In genomic region chr5:59600153-59600552, GRCh38 we compare ENCODE assay signal across 35 cellular contexts.
"Had no signal": no experiment of that assay in that cellular context is flagged by ENCODE, and none has a peak within 500 bp of the region (broad histone marks: within the 10 kb centered on the region; RNA-seq: fewer than 3 reads in every experiment).

No MANE protein-coding gene starts in this region.

- H3K9me3 Mint-ChIP-seq: activated CD4-positive, alpha-beta memory T cell treated with anti-CD3 and anti-CD28 coated beads, Interleukin-2, amount 10 ng/mL, durations not matched to agents 7 days and 5 days; activated naive CD4-positive, alpha-beta T cell treated with anti-CD3 and anti-CD28 coated beads, Interleukin-2, amount 10 ng/mL, durations not matched to agents 7 days and 5 days; activated naive CD4-positive, alpha-beta T cell treated with anti-CD3 and anti-CD28 coated beads, Interleukin-2, amount 50 U/mL, for 24 hours; activated naive CD8-positive, alpha-beta T cell treated with anti-CD3 and anti-CD28 coated beads, Interleukin-2, amount 10 ng/mL, durations not matched to agents 7 days and 5 days; activated T-cell treated with anti-CD3 and anti-CD28 coated beads, Interleukin-2, amount 50 U/mL, for 24 hours; activated T-helper 2 cell treated with anti-CD3 and anti-CD28 coated beads, Interferon-gamma antibody, Interleukin-2, Interleukin-4, amounts not matched to agents 10 μg/mL and 5 μg/mL and 100 μg/mL, durations not matched to agents 14 hours and 24 hours and 36 hours; T-helper 2 cell treated with Interferon-gamma antibody and Interleukin-4, amounts not matched to agents 5 μg/mL and 100 μg/mL, for 36 hours; WTC11 had no signal

- H3K9me3 ChIP-seq: ascending aorta had no signal

- H3K4me3 ChIP-seq: ascending aorta, cardiac muscle cell had no signal

- H3K4me1 Mint-ChIP-seq: activated CD4-positive, alpha-beta memory T cell treated with anti-CD3 and anti-CD28 coated beads, Interleukin-2, amount 10 ng/mL, durations not matched to agents 7 days and 5 days; activated CD8-positive, alpha-beta memory T cell treated with anti-CD3 and anti-CD28 coated beads, Interleukin-2, amount 10 ng/mL, durations not matched to agents 7 days and 5 days; activated naive CD4-positive, alpha-beta T cell treated with anti-CD3 and anti-CD28 coated beads, Interleukin-2, amount 50 U/mL, for 24 hours; central memory CD8-positive, alpha-beta T cell had no signal

- ATAC-seq: activated CD4-positive, alpha-beta T cell treated with anti-CD3 and anti-CD28 coated beads for 36 hours; activated CD4-positive, CD25-positive, alpha-beta regulatory T cell treated with anti-CD3 and anti-CD28 coated beads, Interleukin-2, amount 50 U/mL, for 24 hours; activated CD8-positive, alpha-beta memory T cell treated with anti-CD3 and anti-CD28 coated beads, Interleukin-2, amount 10 ng/mL, durations not matched to agents 7 days and 5 days; activated CD8-positive, alpha-beta T cell treated with anti-CD3 and anti-CD28 coated beads, Interleukin-2, amount 10 ng/mL, durations not matched to agents 7 days and 5 days; activated naive CD8-positive, alpha-beta T cell treated with anti-CD3 and anti-CD28 coated beads, Interleukin-2, amount 50 U/mL, for 24 hours; WTC11 had no signal

- H3K27me3 ChIP-seq: ascending aorta, cardiac muscle cell had no signal

- H3K36me3 Mint-ChIP-seq: activated CD8-positive, alpha-beta memory T cell treated with anti-CD3 and anti-CD28 coated beads, Interleukin-2, amount 10 ng/mL, durations not matched to agents 7 days and 5 days; activated naive CD4-positive, alpha-beta T cell treated with anti-CD3 and anti-CD28 coated beads, Interleukin-2, amount 10 ng/mL, durations not matched to agents 7 days and 5 days; activated naive CD4-positive, alpha-beta T cell treated with anti-CD3 and anti-CD28 coated beads, Interleukin-2, amount 50 U/mL, for 24 hours; activated naive CD8-positive, alpha-beta T cell; activated naive CD8-positive, alpha-beta T cell treated with anti-CD3 and anti-CD28 coated beads, Interleukin-2, amount 10 ng/mL, durations not matched to agents 7 days and 5 days; brain; WTC11 had no signal

- H3K27ac Mint-ChIP-seq: activated CD4-positive, alpha-beta memory T cell treated with anti-CD3 and anti-CD28 coated beads, Interleukin-2, amount 10 ng/mL, durations not matched to agents 7 days and 5 days; activated CD4-positive, alpha-beta T cell treated with anti-CD3 and anti-CD28 coated beads for 36 hours; activated CD4-positive, alpha-beta T cell treated with anti-CD3 and anti-CD28 coated beads, Interleukin-2, amount 10 ng/mL, durations not matched to agents 7 days and 5 days; activated CD8-positive, alpha-beta memory T cell treated with anti-CD3 and anti-CD28 coated beads, Interleukin-2, amount 10 ng/mL, durations not matched to agents 7 days and 5 days; activated CD8-positive, alpha-beta T cell treated with anti-CD3 and anti-CD28 coated beads, Interleukin-2, amount 10 ng/mL, durations not matched to agents 7 days and 5 days; activated naive CD4-positive, alpha-beta T cell treated with anti-CD3 and anti-CD28 coated beads, Interleukin-2, amount 10 ng/mL, durations not matched to agents 7 days and 5 days; activated naive CD4-positive, alpha-beta T cell treated with anti-CD3 and anti-CD28 coated beads, Interleukin-2, amount 50 U/mL, for 24 hours; activated naive CD8-positive, alpha-beta T cell; activated naive CD8-positive, alpha-beta T cell treated with anti-CD3 and anti-CD28 coated beads, Interleukin-2, amount 10 ng/mL, durations not matched to agents 7 days and 5 days; activated naive CD8-positive, alpha-beta T cell treated with anti-CD3 and anti-CD28 coated beads, Interleukin-2, amount 50 U/mL, for 24 hours; activated T-cell treated with anti-CD3 and anti-CD28 coated beads, Interleukin-2, amount 50 U/mL, for 24 hours; activated T-helper 2 cell treated with anti-CD3 and anti-CD28 coated beads, Interferon-gamma antibody, Interleukin-2, Interleukin-4, amounts not matched to agents 10 μg/mL and 5 μg/mL and 100 μg/mL, durations not matched to agents 14 hours and 24 hours and 36 hours; T-helper 1 cell treated with Interleukin-12 subunit alpha and Interleukin-12 subunit beta and Interleukin-4 antibody, amounts not matched to agents 30 μg/mL and 1 μg/mL, for 36 hours; T-helper 2 cell treated with Interferon-gamma antibody and Interleukin-4, amounts not matched to agents 5 μg/mL and 100 μg/mL, for 36 hours; WTC11 had no signal

- H3K4me3 Mint-ChIP-seq: activated CD4-positive, alpha-beta memory T cell treated with anti-CD3 and anti-CD28 coated beads, Interleukin-2, amount 10 ng/mL, durations not matched to agents 7 days and 5 days; activated CD4-positive, alpha-beta T cell treated with anti-CD3 and anti-CD28 coated beads for 36 hours; activated CD4-positive, alpha-beta T cell treated with anti-CD3 and anti-CD28 coated beads, Interleukin-2, amount 10 ng/mL, durations not matched to agents 7 days and 5 days; activated CD8-positive, alpha-beta memory T cell treated with anti-CD3 and anti-CD28 coated beads, Interleukin-2, amount 10 ng/mL, durations not matched to agents 7 days and 5 days; activated CD8-positive, alpha-beta T cell treated with anti-CD3 and anti-CD28 coated beads, Interleukin-2, amount 10 ng/mL, durations not matched to agents 7 days and 5 days; activated naive CD4-positive, alpha-beta T cell treated with anti-CD3 and anti-CD28 coated beads, Interleukin-2, amount 10 ng/mL, durations not matched to agents 7 days and 5 days; activated naive CD4-positive, alpha-beta T cell treated with anti-CD3 and anti-CD28 coated beads, Interleukin-2, amount 50 U/mL, for 24 hours; activated naive CD8-positive, alpha-beta T cell; activated naive CD8-positive, alpha-beta T cell treated with anti-CD3 and anti-CD28 coated beads, Interleukin-2, amount 10 ng/mL, durations not matched to agents 7 days and 5 days; activated naive CD8-positive, alpha-beta T cell treated with anti-CD3 and anti-CD28 coated beads, Interleukin-2, amount 50 U/mL, for 24 hours; activated T-cell treated with anti-CD3 and anti-CD28 coated beads, Interleukin-2, amount 50 U/mL, for 24 hours; central memory CD8-positive, alpha-beta T cell; T-helper 1 cell treated with Interleukin-12 subunit alpha and Interleukin-12 subunit beta and Interleukin-4 antibody, amounts not matched to agents 30 μg/mL and 1 μg/mL, for 36 hours; T-helper 2 cell treated with Interferon-gamma antibody and Interleukin-4, amounts not matched to agents 5 μg/mL and 100 μg/mL, for 36 hours; WTC11 had no signal

- H3K27ac ChIP-seq: ascending aorta, cardiac muscle cell, WERI-Rb-1 had no signal

- H3K36me3 ChIP-seq: ascending aorta, cardiac muscle cell, WERI-Rb-1 had no signal

- H3K27me3 Mint-ChIP-seq: activated naive CD4-positive, alpha-beta T cell treated with anti-CD3 and anti-CD28 coated beads, Interleukin-2, amount 10 ng/mL, durations not matched to agents 7 days and 5 days; activated naive CD4-positive, alpha-beta T cell treated with anti-CD3 and anti-CD28 coated beads, Interleukin-2, amount 50 U/mL, for 24 hours; activated naive CD8-positive, alpha-beta T cell treated with anti-CD3 and anti-CD28 coated beads, Interleukin-2, amount 50 U/mL, for 24 hours; brain; central memory CD8-positive, alpha-beta T cell had no signal

- DNase-seq: activated CD4-positive, alpha-beta memory T cell treated with anti-CD3 and anti-CD28 coated beads, Interleukin-2, amount 10 ng/mL, durations not matched to agents 7 days and 5 days; activated CD4-positive, alpha-beta T cell treated with anti-CD3 and anti-CD28 coated beads for 1 hour; activated CD4-positive, alpha-beta T cell treated with anti-CD3 and anti-CD28 coated beads for 36 hours; activated CD4-positive, alpha-beta T cell treated with anti-CD3 and anti-CD28 coated beads for 48 hours; activated CD4-positive, alpha-beta T cell treated with anti-CD3 and anti-CD28 coated beads, Interleukin-2, amount 10 ng/mL, durations not matched to agents 7 days and 5 days; activated CD4-positive, alpha-beta T cell treated with anti-CD3 and anti-CD28 coated beads, Interleukin-2, amount 50 U/mL, for 48 hours; activated CD4-positive, CD25-positive, alpha-beta regulatory T cell; activated CD8-positive, alpha-beta memory T cell treated with anti-CD3 and anti-CD28 coated beads for 24 hours; activated CD8-positive, alpha-beta memory T cell treated with anti-CD3 and anti-CD28 coated beads, Interleukin-2, amount 10 ng/mL, durations not matched to agents 7 days and 5 days; activated CD8-positive, alpha-beta memory T cell treated with anti-CD3 and anti-CD28 coated beads, Interleukin-2, amount 50 U/mL, for 48 hours; activated CD8-positive, alpha-beta T cell treated with anti-CD3 and anti-CD28 coated beads, Interleukin-2, amount 10 ng/mL, durations not matched to agents 7 days and 5 days; activated effector memory CD4-positive, alpha-beta T cell treated with Interleukin-2 at 50 U/mL for 16 hours; activated gamma-delta T cell; activated naive CD4-positive, alpha-beta T cell treated with anti-CD3 and anti-CD28 coated beads, Interleukin-2, amount 10 ng/mL, durations not matched to agents 7 days and 5 days; activated naive CD4-positive, alpha-beta T cell treated with Interleukin-2 at 50 U/mL for 16 hours; activated naive CD8-positive, alpha-beta T cell treated with anti-CD3 and anti-CD28 coated beads, Interleukin-2, amount 10 ng/mL, durations not matched to agents 7 days and 5 days; activated naive CD8-positive, alpha-beta T cell treated with anti-CD3 and anti-CD28 coated beads, Interleukin-2, amount 50 U/mL, for 24 hours; activated T-cell treated with anti-CD3 and anti-CD28 coated beads, Interleukin-2, amount 50 U/mL, for 24 hours; activated T-cell treated with anti-CD3 and anti-CD28 coated beads, Interleukin-2, amount 50 U/mL, for 48 hours; cerebellar nuclear complex; T-helper 1 cell; T-helper 2 cell; T-helper 9 cell; WERI-Rb-1 had no signal
